7 cellular contexts compared by ENCODE assay signal in genomic region chr10:45710200-45710796, GRCh38. TPM values are rescaled to one million over a fixed set of nuclear protein-coding genes. Genes with fewer than 3 reads are reported as not detected.
A peak's percentile ranks its signal among the peaks of the same experiment; 100 is the strongest.
DNase-seq lines count a peak whose midpoint lies in the region; ATAC-seq and TF ChIP-seq lines count a peak whose summit lies in the region.
"Not testable (repeated sequence)": the region's sequence is repeated elsewhere in the genome, so short reads cannot be mapped to it uniquely, and the experiment has no call there.

No MANE protein-coding gene starts in this region.

- H3K27ac ChIP-seq in mesenchymal stem cell (ENCODE audit: low read length, poor library complexity, severe bottlenecking) = not testable (repeated sequence)

- not testable (repeated sequence) for TF ChIP-seq CTCF in astrocyte of the spinal cord (IDR thresholded peaks at IDR 0.05; ENCODE audit: low read depth, low read length)

- not testable (repeated sequence) for H2AK5ac ChIP-seq in mesenchymal stem cell (ENCODE audit: low read length, severe bottlenecking)

- WGBS in mesenchymal stem cell = 61% methylated on average over 1 of the region's 3 CpGs

- peak; percentile 25 for DNase-seq in astrocyte of the spinal cord (ENCODE audit: low read depth, low spot score)
- peak; percentile 45 for DNase-seq in mesenchymal stem cell

- not testable (repeated sequence) for H3K23ac ChIP-seq in mesenchymal stem cell (ENCODE audit: low read length in 2 of 2)

- not testable (repeated sequence) for H3K4me1 ChIP-seq in mesenchymal stem cell (ENCODE audit: control insufficient read depth, insufficient read depth, low read depth, low read length)

- ATAC-seq in GM18511 (IDR thresholded peaks at IDR 0.05; ENCODE audit: unreplicated experiment) (peak; percentile 92), GM19463 (IDR thresholded peaks at IDR 0.05; ENCODE audit: unreplicated experiment) (peak; percentile 99), HG02623 (IDR thresholded peaks at IDR 0.05; ENCODE audit: unreplicated experiment) (peak; percentile 75), HG03097 (IDR thresholded peaks at IDR 0.05; ENCODE audit: low FRiP score, unreplicated experiment) (peak; percentile 65)

- H4K91ac ChIP-seq in mesenchymal stem cell (ENCODE audit: low read length) = not testable (repeated sequence)

- not testable (repeated sequence) for H3K14ac ChIP-seq in mesenchymal stem cell (ENCODE audit: low read length in 2 of 2)

- H3K27me3 Mint-ChIP-seq in IgD-negative memory B cell = not testable (repeated sequence)

- H4K8ac ChIP-seq in mesenchymal stem cell (ENCODE audit: low read length) = not testable (repeated sequence)

- not testable (repeated sequence) for H3K4me2 ChIP-seq in mesenchymal stem cell (ENCODE audit: low read length, poor library complexity, severe bottlenecking)

- H3K4me3 ChIP-seq in astrocyte of the spinal cord (ENCODE audit: low read depth, low read length); mesenchymal stem cell (ENCODE audit: insufficient read depth in 1 of 2, low read depth in 1 of 2, low read length in 2 of 2): not testable (repeated sequence)

- not testable (repeated sequence) for H2BK5ac ChIP-seq in mesenchymal stem cell (ENCODE audit: low read depth, low read length, poor library complexity, severe bottlenecking)

- not testable (repeated sequence) for H2BK120ac ChIP-seq in mesenchymal stem cell (ENCODE audit: low read depth, low read length)

- H3K4me3 Mint-ChIP-seq in IgD-negative memory B cell = peak overlapping the region in 3 of 4 donors; percentile 28 to 82 (median 30)

- in situ Hi-C loops in astrocyte of the spinal cord (cut with HindIII; ENCODE audit: low sequenced_read_pairs) = not testable (repeated sequence)

- not testable (repeated sequence) for H3K9me3 ChIP-seq in mesenchymal stem cell (ENCODE audit: control insufficient read depth, low read length)

- H3K27me3 ChIP-seq in mesenchymal stem cell (ENCODE audit: control insufficient read depth in 1 of 2, insufficient read depth in 1 of 2, low read length in 2 of 2) = not testable (repeated sequence)

- not testable (repeated sequence) for H3K36me3 ChIP-seq in mesenchymal stem cell (ENCODE audit: control insufficient read depth in 1 of 2, insufficient read depth in 2 of 2, low read depth in 1 of 2, low read length in 2 of 2)

- not testable (repeated sequence) for H2AFZ ChIP-seq in mesenchymal stem cell (ENCODE audit: low read depth, low read length)

- H2BK15ac ChIP-seq in mesenchymal stem cell (ENCODE audit: low read depth, poor library complexity, severe bottlenecking) = not testable (repeated sequence)

- H3K18ac ChIP-seq in mesenchymal stem cell (ENCODE audit: low read depth in 1 of 2, low read length in 2 of 2) = not testable (repeated sequence)

- not testable (repeated sequence) for H3K9me3 Mint-ChIP-seq in IgD-negative memory B cell

- not testable (repeated sequence) for H3K4me1 Mint-ChIP-seq in IgD-negative memory B cell

- not testable (repeated sequence) for H3K9ac ChIP-seq in mesenchymal stem cell (ENCODE audit: low read length)

- H2BK12ac ChIP-seq in mesenchymal stem cell (ENCODE audit: low read length in 2 of 2) = not testable (repeated sequence)

- not testable (repeated sequence) for H3K36me3 Mint-ChIP-seq in IgD-negative memory B cell

- H3K4ac ChIP-seq in mesenchymal stem cell (ENCODE audit: low read depth in 1 of 2, low read length in 2 of 2) = not testable (repeated sequence)

- H3K79me1 ChIP-seq in mesenchymal stem cell (replicated peaks; ENCODE audit: low read length, poor library complexity, severe bottlenecking) = not testable (repeated sequence)

- H3K27ac Mint-ChIP-seq in IgD-negative memory B cell = peak overlapping the region in 2 of 3 donors; percentile 80 to 86

RNA-seq across cellular contexts. Expression of gene WASHC2C, which starts 16.8 kb away (rescaled TPM):
- 31.7 TPM for polyA plus RNA-seq in IgD-negative memory B cell
- polyA plus RNA-seq in mesenchymal stem cell (2013, experiment 1 of 2) = 41.5 TPM
- polyA plus RNA-seq in mesenchymal stem cell (2013, experiment 2 of 2) = 39.8 TPM

RNA-seq across cellular contexts. Expression of gene ZFAND4, which starts 37.7 kb away (rescaled TPM):
- polyA plus RNA-seq in IgD-negative memory B cell = 16.6 TPM
- polyA plus RNA-seq in mesenchymal stem cell (2013, experiment 1 of 2) = 2.6 TPM
- polyA plus RNA-seq in mesenchymal stem cell (2013, experiment 2 of 2) = 2.4 TPM
